Comparison of ENCODE assay signal across 13 cellular contexts in genomic region chr7:28358423-28358868, GRCh38. TPM values are rescaled to one million over a fixed set of nuclear protein-coding genes. Genes with fewer than 3 reads are reported as not detected.
DNase-seq lines count a peak whose midpoint lies in the region; ATAC-seq and TF ChIP-seq lines count a peak whose summit lies in the region.
"Had no signal": no experiment of that assay in that cellular context is flagged by ENCODE, and none has a peak within 500 bp of the region (broad histone marks: within the 10 kb centered on the region; RNA-seq: fewer than 3 reads in every experiment).

No MANE protein-coding gene starts in this region.

- H3K36me3 ChIP-seq in mucosa of descending colon (ENCODE audit: low read depth), result no peaks in the 10 kb centered on the region

- 47 to 72% methylated on average over 5 of the region's 5 CpGs for WGBS in lower leg skin, 2 donors

- TF ChIP-seq POLR2A in lower leg skin (IDR thresholded peaks at IDR 0.05), result no peak

- no peaks in the 10 kb centered on the region for H3K9me3 Mint-ChIP-seq in activated CD8-positive, alpha-beta T cell treated with anti-CD3 and anti-CD28 coated beads, Interleukin-2, amount 10 ng/mL, durations not matched to agents 7 days and 5 days (ENCODE audit: insufficient read depth)
- H3K9me3 Mint-ChIP-seq in effector memory CD8-positive, alpha-beta T cell, result no peaks in the 10 kb centered on the region

- no peaks in the 10 kb centered on the region for H3K36me3 Mint-ChIP-seq in activated CD8-positive, alpha-beta T cell treated with anti-CD3 and anti-CD28 coated beads, Interleukin-2, amount 10 ng/mL, durations not matched to agents 7 days and 5 days (ENCODE audit: low read depth)
- no peaks in the 10 kb centered on the region for H3K36me3 Mint-ChIP-seq in effector memory CD8-positive, alpha-beta T cell (ENCODE audit: insufficient read depth)

- ATAC-seq in mucosa of descending colon (peak; percentile 66), GM21717 (IDR thresholded peaks at IDR 0.05; ENCODE audit: unreplicated experiment) (no peak)
- ATAC-seq in activated CD8-positive, alpha-beta T cell treated with anti-CD3 and anti-CD28 coated beads, Interleukin-2, amount 10 ng/mL, durations not matched to agents 7 days and 5 days, result no peak
- ATAC-seq in effector memory CD8-positive, alpha-beta T cell (replicated peaks), result no peak
- ATAC-seq: Right ventricle myocardium inferior, sciatic nerve had no signal

- H3K4me3 Mint-ChIP-seq in activated CD8-positive, alpha-beta T cell treated with anti-CD3 and anti-CD28 coated beads, Interleukin-2, amount 10 ng/mL, durations not matched to agents 7 days and 5 days, result no peak overlapping the region
- H3K4me3 Mint-ChIP-seq in effector memory CD8-positive, alpha-beta T cell, result no peak overlapping the region

- POLR2A ChIA-PET in activated CD8-positive, alpha-beta T cell treated with anti-CD3 and anti-CD28 coated beads, Interleukin-2, amount 10 ng/mL, durations not matched to agents 7 days and 5 days (lab: Charles Lee), result no interaction called here

- intact Hi-C loops in mucosa of descending colon (cut with DNase I, micrococcal nuclease) (no loop called here), lower leg skin (cut with DNase I; ENCODE audit: low total_unique reads) (no loop called here)

- H3K4me1 Mint-ChIP-seq in activated CD8-positive, alpha-beta T cell treated with anti-CD3 and anti-CD28 coated beads, Interleukin-2, amount 10 ng/mL, durations not matched to agents 7 days and 5 days (ENCODE audit: low read depth), result no peaks in the 10 kb centered on the region
- no peaks in the 10 kb centered on the region for H3K4me1 Mint-ChIP-seq in effector memory CD8-positive, alpha-beta T cell (ENCODE audit: low read depth in 2 of 2)

- no peaks in the 10 kb centered on the region for H3K27me3 Mint-ChIP-seq in activated CD8-positive, alpha-beta T cell treated with anti-CD3 and anti-CD28 coated beads, Interleukin-2, amount 10 ng/mL, durations not matched to agents 7 days and 5 days (ENCODE audit: low read depth)
- H3K27me3 Mint-ChIP-seq in effector memory CD8-positive, alpha-beta T cell, result peaks cover 6 to 19% of the 10 kb centered on the region in 2 donors

- no peak for TF ChIP-seq CTCF in cardiac fibroblast (IDR thresholded peaks at IDR 0.05; ENCODE audit: low read depth, low read length)
- no peak for TF ChIP-seq CTCF in mucosa of descending colon (IDR thresholded peaks at IDR 0.05)
- no peak for TF ChIP-seq CTCF in lower leg skin (IDR thresholded peaks at IDR 0.05)

- H3K4me3 ChIP-seq in cardiac fibroblast (replicated peaks in 1 of 2; ENCODE audit: low read depth in 2 of 2, low read length in 2 of 2) (no peak overlapping the region), mucosa of descending colon (no peak overlapping the region), lower leg skin (ENCODE audit: low read depth, poor library complexity, severe bottlenecking) (no peak overlapping the region)

- CTCF ChIA-PET in activated CD8-positive, alpha-beta T cell treated with anti-CD3 and anti-CD28 coated beads, Interleukin-2, amount 10 ng/mL, durations not matched to agents 7 days and 5 days (lab: Charles Lee), result interaction anchor here (1.2 kb wide), 1 partner anchor 26 kb away, joined by 3 read pairs; no protein-coding TSS in a partner anchor

- DNase-seq in DMS53 treated with DMSO at 0.1 percent for 48 hours (lab: John Stamatoyannopoulos, UW; ENCODE audit: unreplicated experiment) (peak; percentile 63), M059J (ENCODE audit: low read depth) (peak; percentile 99), cardiac fibroblast (ENCODE audit: low read depth in 2 of 2) (peak; percentile 72 to 94), mucosa of descending colon (peak in 1 of 3 donors; percentile 18), lower leg skin (ENCODE audit: low spot score in 2 of 2) (no peak)
- DNase-seq in activated CD8-positive, alpha-beta T cell treated with anti-CD3 and anti-CD28 coated beads, Interleukin-2, amount 10 ng/mL, durations not matched to agents 7 days and 5 days, result no peak
- DNase-seq in effector memory CD8-positive, alpha-beta T cell, result no peak
- DNase-seq: central memory CD4-positive, alpha-beta T cell; left cardiac atrium; NCI-H1436 had no signal

- H3K27ac Mint-ChIP-seq in activated CD8-positive, alpha-beta T cell treated with anti-CD3 and anti-CD28 coated beads, Interleukin-2, amount 10 ng/mL, durations not matched to agents 7 days and 5 days, result no peak overlapping the region
- no peak overlapping the region for H3K27ac Mint-ChIP-seq in effector memory CD8-positive, alpha-beta T cell

- H3K4me1 ChIP-seq in mucosa of descending colon (ENCODE audit: low read depth), result no peaks in the 10 kb centered on the region

- H3K9me3 ChIP-seq in mucosa of descending colon, result no peaks in the 10 kb centered on the region

RNA-seq across cellular contexts. Expression of gene CREB5, which starts 53.9 kb away (rescaled TPM):
- total RNA-seq in M059J (2014; rRNA removed; shearing (Covaris generic)), result 4.2 and 10.5 TPM in 2 replicates
- total RNA-seq in mucosa of descending colon (1 to 10 TPM in 2 of 3 donors, under 1 TPM in 1; 0.61 to 5.4 (median 1.9) TPM), lower leg skin (10 to 100 TPM in 1 of 4 donors, 1 to 10 TPM in 3; 2.5 to 15.0 (median 5.4) TPM)
- total RNA-seq in activated CD8-positive, alpha-beta T cell treated with anti-CD3 and anti-CD28 coated beads, Interleukin-2, amount 10 ng/mL, durations not matched to agents 7 days and 5 days, result not detected

Comparison
In these comparisons a context has a peak if more than half of its experiments do, and no peak if none do; other contexts are left out.
1. DNase-seq: peak in DMS53 treated with DMSO at 0.1 percent for 48 hours (single experiment), M059J (single experiment) and cardiac fibroblast (2 of 2); none in activated CD8-positive, alpha-beta T cell treated with anti-CD3 and anti-CD28 coated beads, Interleukin-2, amount 10 ng/mL, durations not matched to agents 7 days and 5 days (single experiment), lower leg skin (0 of 2) and effector memory CD8-positive, alpha-beta T cell (0 of 3).